In the genomic region with DNA sequence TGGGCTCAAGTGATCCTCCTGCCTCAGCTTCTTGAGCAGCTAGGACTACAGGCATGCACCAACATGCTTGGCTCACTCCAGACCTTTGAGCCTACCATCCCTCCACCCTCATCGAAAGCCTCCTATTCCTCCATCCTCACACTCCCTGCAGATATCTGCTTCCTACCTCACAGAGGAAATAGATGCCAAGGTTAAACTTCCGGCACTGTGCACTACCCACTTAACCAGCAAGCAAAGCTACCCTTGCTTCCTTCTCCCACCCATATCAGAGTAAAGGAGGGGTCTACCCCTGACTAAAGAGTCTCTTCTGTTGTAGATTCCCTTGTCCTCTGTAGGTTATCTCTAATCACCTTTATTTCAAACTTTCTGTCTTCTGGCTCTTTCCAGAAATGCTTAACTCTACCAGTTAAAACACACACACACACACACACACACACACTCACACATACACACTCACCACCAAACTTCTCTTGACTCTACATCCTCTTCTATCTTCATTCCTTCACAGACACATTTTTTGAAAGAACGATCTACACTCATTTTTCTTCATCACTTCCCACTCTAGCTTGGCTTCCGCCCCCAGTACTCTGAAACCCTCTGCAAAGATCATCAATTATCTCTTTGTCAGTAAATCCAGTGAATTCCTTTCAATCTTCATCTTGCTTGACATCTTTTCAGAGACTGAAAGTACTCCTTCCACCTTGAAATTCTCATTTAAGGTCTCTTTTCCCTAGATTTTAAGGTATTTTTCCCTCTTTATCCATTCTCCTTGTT, we compare ENCODE assay signal across 1 cellular context.
TF ChIP-seq lines count a peak whose summit lies in the region.

No MANE protein-coding gene starts in this region.

TF ChIP-seq in HepG2, 621 proteins besides CTCF, POLR2A, EP300 and RAD21:
- TF ChIP-seq ZSCAN31 (CRISPR knock-in tag; IDR thresholded peaks at IDR 0.05; ENCODE audit: low read depth) (no peak), SALL1 (CRISPR knock-in tag; IDR thresholded peaks at IDR 0.05) (no peak), TBX2 (CRISPR knock-in tag; IDR thresholded peaks at IDR 0.05; ENCODE audit: borderline replicate concordance) (no peak), ZSCAN9 (CRISPR knock-in tag; IDR thresholded peaks at IDR 0.05; ENCODE audit: borderline replicate concordance) (no peak), KAT8 (CRISPR knock-in tag; IDR thresholded peaks at IDR 0.05) (no peak), YEATS2 (CRISPR knock-in tag; IDR thresholded peaks at IDR 0.05; ENCODE audit: borderline replicate concordance) (no peak), MXD4 (CRISPR knock-in tag; IDR thresholded peaks at IDR 0.05) (no peak), ZNF816 (CRISPR knock-in tag; IDR thresholded peaks at IDR 0.05; ENCODE audit: borderline replicate concordance) (no peak), PHF20 (CRISPR knock-in tag; IDR thresholded peaks at IDR 0.05) (no peak), CENPX (CRISPR knock-in tag; IDR thresholded peaks at IDR 0.05) (no peak), ZNF30 (CRISPR knock-in tag; IDR thresholded peaks at IDR 0.05) (no peak), KLF16 (CRISPR knock-in tag; IDR thresholded peaks at IDR 0.05) (no peak)
- TF ChIP-seq, protein P1, sequence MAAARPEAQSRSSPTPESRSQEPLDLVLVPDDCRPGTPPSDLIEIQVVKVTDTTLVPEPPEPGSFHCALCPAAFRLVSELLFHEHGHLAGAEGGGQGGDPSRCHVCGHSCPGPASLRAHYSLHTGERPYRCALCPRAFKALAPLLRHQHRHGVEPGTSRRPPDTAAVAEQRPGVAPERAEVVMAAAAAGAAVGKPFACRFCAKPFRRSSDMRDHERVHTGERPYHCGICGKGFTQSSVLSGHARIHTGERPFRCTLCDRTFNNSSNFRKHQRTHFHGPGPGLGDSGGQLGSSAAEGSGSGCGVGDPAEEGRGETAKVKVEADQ (CRISPR knock-in tag; IDR thresholded peaks at IDR 0.05; ENCODE audit: borderline replicate concordance): no peak
- TF ChIP-seq, protein P2, sequence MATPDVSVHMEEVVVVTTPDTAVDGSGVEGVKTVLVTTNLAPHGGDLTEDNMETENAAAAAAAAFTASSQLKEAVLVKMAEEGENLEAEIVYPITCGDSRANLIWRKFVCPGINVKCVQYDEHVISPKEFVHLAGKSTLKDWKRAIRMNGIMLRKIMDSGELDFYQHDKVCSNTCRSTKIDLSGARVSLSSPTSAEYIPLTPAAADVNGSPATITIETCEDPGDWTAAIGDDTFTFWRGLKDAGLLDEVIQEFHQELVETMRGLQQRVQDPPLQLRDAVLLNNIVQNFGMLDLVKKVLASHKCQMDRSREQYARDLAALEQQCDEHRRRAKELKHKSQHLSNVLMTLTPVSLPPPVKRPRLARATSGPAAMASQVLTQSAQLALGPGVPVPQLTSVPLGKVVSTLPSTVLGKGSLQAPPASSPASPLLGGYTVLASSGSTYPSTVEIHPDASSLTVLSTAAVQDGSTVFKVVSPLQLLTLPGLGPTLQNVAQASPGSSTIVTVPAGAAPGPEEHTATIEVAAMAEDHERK (CRISPR knock-in tag; IDR thresholded peaks at IDR 0.05; ENCODE audit: low read depth): no peak
TF ChIP-seq in HepG2: peak in this region for 0.
